ENCODE assay signal across 8 cellular contexts in the genomic region with DNA sequence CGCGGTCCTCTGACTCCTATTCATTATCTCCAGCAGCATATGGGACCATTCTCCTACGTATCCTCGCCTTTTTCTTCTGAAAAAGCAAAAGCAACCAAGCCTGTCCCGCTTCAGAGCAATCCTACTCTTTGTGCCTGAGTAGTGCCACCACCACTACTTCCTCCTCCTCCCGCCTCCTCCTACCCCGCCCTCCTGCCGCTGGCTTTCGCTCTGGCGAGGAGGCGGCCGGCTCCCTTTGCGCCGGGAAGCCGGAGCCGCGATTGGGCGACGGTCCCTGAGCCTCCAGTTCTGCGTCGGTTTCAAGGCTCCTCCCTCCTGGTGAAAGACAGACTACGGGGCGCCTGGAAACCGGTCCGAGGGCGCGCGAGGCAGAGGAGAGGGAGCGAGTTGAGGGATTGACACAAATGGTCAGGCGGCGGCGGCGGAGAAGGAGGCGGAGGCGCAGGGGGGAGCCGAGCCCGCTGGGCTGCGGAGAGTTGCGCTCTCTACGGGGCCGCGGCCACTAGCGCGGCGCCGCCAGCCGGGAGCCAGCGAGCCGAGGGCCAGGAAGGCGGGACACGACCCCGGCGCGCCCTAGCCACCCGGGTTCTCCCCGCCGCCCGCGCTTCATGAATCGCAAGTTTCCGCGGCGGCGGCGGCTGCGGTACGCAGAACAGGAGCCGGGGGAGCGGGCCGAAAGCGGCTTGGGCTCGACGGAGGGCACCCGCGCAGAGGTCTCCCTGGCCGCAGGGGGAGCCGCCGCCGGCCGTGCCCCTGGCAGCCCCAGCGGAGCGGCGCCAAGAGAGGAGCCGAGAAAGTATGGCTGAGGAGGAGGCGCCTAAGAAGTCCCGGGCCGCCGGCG. TPM values are rescaled to one million over a fixed set of nuclear protein-coding genes. Genes with fewer than 3 reads are reported as not detected.
DNase-seq lines count a peak whose midpoint lies in the region; ATAC-seq, FAIRE-seq and TF ChIP-seq lines count a peak whose summit lies in the region.

A gene (plus strand): TSS at position 351 of the 841 bp plus-strand sequence. CDS start 448 bp downstream, at position 799.

- peak; percentile 89 for FAIRE-seq in GM12892 (lab: Jason Lieb, UNC)
- FAIRE-seq in GM12878 (lab: Jason Lieb, UNC), result peak; percentile 84

- no peak for TF ChIP-seq EP300 in GM12878 (IDR thresholded peaks at IDR 0.05; ENCODE audit: borderline replicate concordance in 1 of 2, control insufficient read depth in 1 of 2, low read depth in 2 of 2, low read length in 2 of 2)

- TF ChIP-seq RAD21 in GM12878 (IDR thresholded peaks at IDR 0.05; ENCODE audit: insufficient read depth, low read depth, low read length), result no peak

- H3K4me2 ChIP-seq in GM12878 (ENCODE audit: control insufficient read depth, insufficient read depth), result peak within 1 kb of the TSS; percentile 99

- DNase-seq in GM12892 (ENCODE audit: insufficient read length), result peak; percentile 70
- peak; percentile 96 for DNase-seq in MV-4-11 (lab: John Stamatoyannopoulos, UW)
- peak; percentile 96 for DNase-seq in SIG-M5 treated with dmso at 0.1 percent for 504 hours (lab: John Stamatoyannopoulos, UW; ENCODE audit: unreplicated experiment)
- peak; percentile 66 for DNase-seq in GM12878 (ENCODE audit: low read depth, low spot score)
- peak; percentile 96 for DNase-seq in hippocampal formation (lab: John Stamatoyannopoulos, UW)
- peak; percentile 95 for DNase-seq in pulmonary artery endothelial cell (ENCODE audit: low read depth, low spot score)
- DNase-seq in activated gamma-delta T cell (lab: John Stamatoyannopoulos, UW), result no peak

- peak within 1 kb of the TSS; percentile 82 for H3K4me3 ChIP-seq in GM12878

- no peaks in the 10 kb centered on the region for H3K36me3 ChIP-seq in GM12878 (ENCODE audit: control insufficient read depth in 2 of 2, insufficient read depth in 2 of 2, low read length in 1 of 2)

- RAD21 ChIA-PET in GM12878 (lab: Charles Lee; ENCODE audit: unreplicated experiment), result no interaction called here

- intact Hi-C loops in GM12878 (cut with micrococcal nuclease; ENCODE audit: unreplicated experiment), result loop anchor here (10.0 kb wide), 1 partner anchor 560 kb away; no protein-coding TSS in a partner anchor

- no peak for TF ChIP-seq CTCF in GM12878 (IDR thresholded peaks at IDR 0.05 in 2 of 3, conservative IDR thresholded peaks at IDR 0.05 in 1 of 3; ENCODE audit: control insufficient read depth in 2 of 3, extremely low read depth in 1 of 3, insufficient read depth in 1 of 3, low read depth in 3 of 3, low read length in 3 of 3)

- H3K9ac ChIP-seq in GM12878 (ENCODE audit: control insufficient read depth, insufficient read depth, low read length), result peak within 1 kb of the TSS; percentile 46; the same call in 1 of the 2 replicates

- peaks cover 6% of the 10 kb centered on the region; the same call in 1 of the 2 replicates for H3K4me1 ChIP-seq in GM12878 (ENCODE audit: control insufficient read depth, insufficient read depth, low read length)

- no peaks in the 10 kb centered on the region for H4K20me1 ChIP-seq in GM12878 (ENCODE audit: control insufficient read depth, insufficient read depth)

- SMC1A ChIA-PET in GM12878 (lab: Charles Lee; ENCODE audit: uncharacterized antibody, unreplicated experiment), result no interaction called here

- POLR2A ChIA-PET in GM12878 (lab: Charles Lee), result no interaction called here

- ATAC-seq in HG02610 (IDR thresholded peaks at IDR 0.05; ENCODE audit: unreplicated experiment), result peak; percentile 93
- ATAC-seq in GM12878, result peak; percentile 93

- H2AFZ ChIP-seq in GM12878 (ENCODE audit: control insufficient read depth, low read depth, low read length), result peak within 1 kb of the TSS; percentile 86

- no peak within 1 kb of the TSS for H3K27ac ChIP-seq in GM12878 (ENCODE audit: control insufficient read depth, insufficient read depth)

- no TSS peak for BruUV-seq in GM12878 (replicated peaks; lab: Mats Ljungman, UMichigan)

- no peak for TF ChIP-seq POLR2A in GM12892 (IDR thresholded peaks at IDR 0.05; ENCODE audit: low read depth, low read length)
- peak; percentile 33; the same call in 1 of the 2 replicates for TF ChIP-seq POLR2A in GM12878 (IDR thresholded peaks at IDR 0.05; ENCODE audit: low read depth, low read length)

- CTCF ChIA-PET in GM12878 (lab: Yijun Ruan, JAX), result interaction anchor here (0.6 kb wide), 1 partner anchor 1609 kb away, joined by 4 read pairs; no protein-coding TSS in a partner anchor

- in situ Hi-C loops in GM12878 (cut with MboI), result loop anchor here (25.0 kb wide), 1 partner anchor 577 kb away; no protein-coding TSS in a partner anchor

- WGBS in GM12878 (ENCODE audit: insufficient coverage, insufficient replicate concordance, low lambda C conversion rate, missing lambda C conversion rate), result under 1% methylated on average over 69 of the region's 89 CpGs

- peaks cover 2% of the 10 kb centered on the region; the same call in 1 of the 3 replicates for H3K9me3 ChIP-seq in GM12878 (replicated peaks; ENCODE audit: control insufficient read depth, insufficient read depth, low read length)

- peaks cover 6 to 8% of the 10 kb centered on the region in 2 experiments for H3K27me3 ChIP-seq in GM12878 (replicated peaks in 1 of 2; ENCODE audit: control insufficient read depth in 2 of 2, insufficient read depth in 2 of 2, low read length in 1 of 2)

- H3K79me2 ChIP-seq in GM12878 (ENCODE audit: control insufficient read depth, insufficient read depth, low read length), result no peaks in the 10 kb centered on the region

TF ChIP-seq in GM12878, 131 proteins besides CTCF, POLR2A, EP300 and RAD21 (continues in another document):
- TF ChIP-seq RB1 (IDR thresholded peaks at IDR 0.05; ENCODE audit: borderline replicate concordance) (peak; percentile 80; the same call in 1 of the 2 replicates), BACH1 (IDR thresholded peaks at IDR 0.05; ENCODE audit: borderline replicate concordance) (0 out of 2 replicates have a peak, but pooled peaks have one; percentile 21), CREB1 (IDR thresholded peaks at IDR 0.05; ENCODE audit: low read depth) (peak; percentile 50; the same call in 1 of the 2 replicates), RFX5 (IDR thresholded peaks at IDR 0.05; ENCODE audit: low read depth, low read length) (no peak), RCOR1 (conservative IDR thresholded peaks at IDR 0.05; ENCODE audit: low read depth, low read length) (peak; percentile 98), JUNB (IDR thresholded peaks at IDR 0.05) (peak; percentile 100), RUNX3 (IDR thresholded peaks at IDR 0.05; ENCODE audit: low read length) (peak; percentile 52), TCF12 (IDR thresholded peaks at IDR 0.05; ENCODE audit: low read depth, low read length) (no peak), CBX5 (IDR thresholded peaks at IDR 0.05; ENCODE audit: low read depth) (peak; percentile 70), CHD1 (IDR thresholded peaks at IDR 0.05; ENCODE audit: low read depth, low read length) (no peak), EZH2 (IDR thresholded peaks at IDR 0.05; ENCODE audit: borderline replicate concordance, control insufficient read depth, low read depth, low read length) (no peak), CREM (IDR thresholded peaks at IDR 0.05; ENCODE audit: low read depth) (peak; percentile 43; the same call in 1 of the 2 replicates)
- TF ChIP-seq, protein P1, sequence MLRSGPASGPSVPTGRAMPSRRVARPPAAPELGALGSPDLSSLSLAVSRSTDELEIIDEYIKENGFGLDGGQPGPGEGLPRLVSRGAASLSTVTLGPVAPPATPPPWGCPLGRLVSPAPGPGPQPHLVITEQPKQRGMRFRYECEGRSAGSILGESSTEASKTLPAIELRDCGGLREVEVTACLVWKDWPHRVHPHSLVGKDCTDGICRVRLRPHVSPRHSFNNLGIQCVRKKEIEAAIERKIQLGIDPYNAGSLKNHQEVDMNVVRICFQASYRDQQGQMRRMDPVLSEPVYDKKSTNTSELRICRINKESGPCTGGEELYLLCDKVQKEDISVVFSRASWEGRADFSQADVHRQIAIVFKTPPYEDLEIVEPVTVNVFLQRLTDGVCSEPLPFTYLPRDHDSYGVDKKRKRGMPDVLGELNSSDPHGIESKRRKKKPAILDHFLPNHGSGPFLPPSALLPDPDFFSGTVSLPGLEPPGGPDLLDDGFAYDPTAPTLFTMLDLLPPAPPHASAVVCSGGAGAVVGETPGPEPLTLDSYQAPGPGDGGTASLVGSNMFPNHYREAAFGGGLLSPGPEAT (IDR thresholded peaks at IDR 0.05; ENCODE audit: low read depth), result peak; percentile 70; the same call in 1 of the 2 replicates
- TF ChIP-seq, protein P2, sequence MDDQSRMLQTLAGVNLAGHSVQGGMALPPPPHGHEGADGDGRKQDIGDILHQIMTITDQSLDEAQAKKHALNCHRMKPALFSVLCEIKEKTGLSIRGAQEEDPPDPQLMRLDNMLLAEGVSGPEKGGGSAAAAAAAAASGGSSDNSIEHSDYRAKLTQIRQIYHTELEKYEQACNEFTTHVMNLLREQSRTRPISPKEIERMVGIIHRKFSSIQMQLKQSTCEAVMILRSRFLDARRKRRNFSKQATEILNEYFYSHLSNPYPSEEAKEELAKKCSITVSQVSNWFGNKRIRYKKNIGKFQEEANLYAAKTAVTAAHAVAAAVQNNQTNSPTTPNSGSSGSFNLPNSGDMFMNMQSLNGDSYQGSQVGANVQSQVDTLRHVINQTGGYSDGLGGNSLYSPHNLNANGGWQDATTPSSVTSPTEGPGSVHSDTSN (IDR thresholded peaks at IDR 0.05; ENCODE audit: insufficient replicate concordance, low read depth, low read length), result no peak

RNA-seq across cellular contexts. Expression of the gene that starts here (rescaled TPM):
- polyA plus RNA-seq in GM12892 (2012; ENCODE audit: missing spikeins), result 0.13 TPM
- total RNA-seq in GM12878 (2013; cell fraction: nucleolus; rRNA removed), result 0.86 and 0.88 TPM in 2 replicates
- total RNA-seq in GM12878 (2014; rRNA removed) (0.40 and 0.44 TPM in 2 replicates), GM12878 (2014; rRNA removed; fragmentation: Illumina TruSeq; extraction: Trizol) (0.18 and 0.23 TPM in 2 replicates), GM12878 (2021) (0.56 TPM in 2 replicates), pulmonary artery endothelial cell (2.6 and 4.7 TPM in 2 replicates)
- 0.14 TPM for polyA plus RNA-seq in GM12878 (2011; ENCODE audit: low read depth)
- polyA plus RNA-seq in GM12878 (2011; rRNA removed) (0.13 and 0.18 TPM in 2 replicates), GM12878 (2014; fragmentation: Illumina TruSeq; extraction: Trizol) (0.08 and 0.12 TPM in 2 replicates), GM12878 (2014; fragmentation: Nextera tagmentation; extraction: Ambion mirVana) (under 1 TPM; 0.07 to 0.10 TPM), GM12878 (2014; rRNA removed) (0.28 and 0.37 TPM in 2 replicates), GM12878 (2016; fragmentation: Nextera tagmentation; extraction: Ambion mirVana) (under 1 TPM; 0.18 to 0.39 TPM)
- 0.15 and 0.20 TPM in 2 replicates for polyA plus RNA-seq in GM12878 (2011; cell fraction: cytosol; rRNA removed)
- polyA plus RNA-seq in GM12878 (2011; cell fraction: nucleus; rRNA removed), result 0.16 and 0.23 TPM in 2 replicates
- 0.31 and 0.44 TPM in 2 replicates for polyA plus RNA-seq in GM12878 (2012)
- 0.22 and 0.46 TPM in 2 replicates for polyA minus RNA-seq in GM12878 (2011; rRNA and poly(A)+ RNA removed)
- 0.21 and 0.27 TPM in 2 replicates for polyA minus RNA-seq in GM12878 (2011; cell fraction: cytosol; rRNA and poly(A)+ RNA removed)
- 0.48 and 0.77 TPM in 2 replicates for polyA minus RNA-seq in GM12878 (2011; cell fraction: nucleus; rRNA and poly(A)+ RNA removed)

Comparison
In these comparisons a context has a peak if more than half of its experiments do, and no peak if none do; other contexts are left out.
1. Peak in DNase-seq, ATAC-seq, H3K4me3 ChIP-seq, H3K9ac ChIP-seq and H3K4me2 ChIP-seq in GM12878; RNA of the gene not detected or under 1 TPM.